ENCODE assay signal across 1 cellular context in the genomic region with DNA sequence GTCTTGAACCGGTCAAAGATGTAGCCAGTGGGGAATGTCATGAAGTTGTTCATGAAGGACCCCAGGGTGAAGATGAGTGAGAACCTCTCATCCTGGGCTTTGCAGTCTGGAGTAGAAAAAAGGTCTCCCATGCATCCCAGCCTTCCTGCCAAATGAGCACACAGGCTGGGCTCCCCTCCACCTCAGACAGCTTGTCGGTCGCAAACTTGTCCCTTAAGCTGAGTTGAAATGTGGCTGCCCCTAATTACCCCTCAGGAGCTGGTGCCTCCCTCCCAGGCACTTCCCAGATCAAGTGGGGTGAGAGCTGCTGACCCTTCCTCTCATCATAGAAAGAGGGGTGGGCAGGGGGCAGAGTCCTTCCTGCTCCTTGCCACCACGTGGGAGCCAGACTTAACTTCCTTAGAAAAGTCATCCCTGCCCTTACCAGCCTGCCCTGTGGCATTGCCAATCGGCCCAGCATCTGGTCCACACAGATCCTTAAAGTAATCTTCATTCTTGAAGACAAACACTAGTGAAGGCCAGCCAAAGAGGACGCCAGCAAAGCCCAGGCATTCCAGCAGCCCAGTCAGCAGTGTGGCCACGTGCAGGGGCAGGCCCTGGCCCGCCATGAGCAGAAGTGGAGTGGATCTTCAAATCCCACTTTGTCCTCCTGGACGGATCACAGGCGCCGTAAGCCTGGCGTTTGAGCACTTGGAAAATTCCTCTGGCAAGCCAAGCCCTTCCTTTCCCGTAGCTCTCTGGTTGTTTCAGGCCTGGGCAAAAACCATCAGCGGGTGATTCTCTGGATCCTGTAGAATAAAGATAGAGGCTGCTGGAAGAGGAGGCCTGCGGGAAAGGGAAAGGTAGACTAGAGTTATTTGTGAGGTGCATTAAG.
TF ChIP-seq lines count a peak whose summit lies in the region.

No MANE protein-coding gene starts in this region.

TF ChIP-seq in IMR-90, 13 proteins besides CTCF, POLR2A, EP300 and RAD21:
- TF ChIP-seq CHD1 (IDR thresholded peaks at IDR 0.05; ENCODE audit: low read depth, low read length) (no peak), MAFK (IDR thresholded peaks at IDR 0.05; ENCODE audit: low read depth, low read length) (no peak), MXI1 (IDR thresholded peaks at IDR 0.05; ENCODE audit: borderline replicate concordance, low read depth, low read length) (no peak), USF2 (IDR thresholded peaks at IDR 0.05; ENCODE audit: low read depth, low read length) (no peak), SMC3 (IDR thresholded peaks at IDR 0.05; ENCODE audit: low read depth, low read length) (no peak), FOS (IDR thresholded peaks at IDR 0.05; ENCODE audit: low read depth, low read length) (no peak), NFE2L2 (IDR thresholded peaks at IDR 0.05; ENCODE audit: low read depth, low read length) (no peak), CEBPB (IDR thresholded peaks at IDR 0.05; ENCODE audit: low read depth, low read length) (no peak), ELK1 (IDR thresholded peaks at IDR 0.05; ENCODE audit: borderline replicate concordance, low read depth, low read length) (no peak), MAZ (IDR thresholded peaks at IDR 0.05; ENCODE audit: borderline replicate concordance, low read depth, low read length) (no peak), RFX5 (IDR thresholded peaks at IDR 0.05; ENCODE audit: low read depth, low read length) (no peak), BHLHE40 (IDR thresholded peaks at IDR 0.05; ENCODE audit: low read depth, low read length) (no peak), RCOR1 (IDR thresholded peaks at IDR 0.05; ENCODE audit: insufficient replicate concordance, low read length) (no peak)
